Comparison of ENCODE assay signal across 1 cellular context in the genomic region with DNA sequence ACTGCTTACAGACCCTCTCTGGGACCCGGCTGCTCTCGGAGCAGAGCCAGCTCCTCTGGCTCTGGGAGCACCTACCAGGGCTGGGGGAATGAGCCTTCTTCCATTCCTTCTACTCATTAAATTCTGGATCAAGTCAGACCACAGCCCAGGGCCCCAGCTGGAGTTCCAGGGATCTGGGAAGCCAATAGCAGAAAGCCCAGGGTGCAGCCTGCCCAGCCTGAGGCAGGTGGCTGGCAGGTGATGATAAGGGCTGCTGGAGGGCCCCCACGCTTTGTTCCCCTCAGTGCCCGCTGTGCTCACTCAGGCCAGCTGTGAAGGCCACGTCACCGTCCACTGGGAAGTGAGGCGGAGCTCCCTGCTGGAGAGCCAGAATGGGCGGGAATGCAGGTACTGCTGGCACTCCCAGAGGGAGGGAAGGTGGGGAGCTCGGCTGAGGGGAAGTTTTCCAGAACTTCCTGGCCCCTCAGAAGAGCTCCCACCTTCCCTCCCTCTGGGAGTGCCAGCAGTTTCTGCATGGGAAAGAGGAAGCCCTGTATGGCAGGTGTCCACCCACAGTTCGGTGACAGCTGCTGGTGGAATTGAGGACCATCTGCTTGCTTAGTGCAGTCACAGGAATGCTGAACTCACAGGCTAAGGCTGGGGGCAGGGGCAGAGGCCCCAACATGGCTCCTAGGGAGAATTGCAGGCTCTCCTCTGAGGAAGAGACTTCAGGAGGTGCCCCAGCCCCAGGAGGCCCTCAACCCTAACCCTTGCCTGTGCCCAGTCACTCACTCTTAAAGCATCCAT.
TF ChIP-seq lines count a peak whose summit lies in the region.

No MANE protein-coding gene starts in this region.

TF ChIP-seq in H1, 55 proteins besides CTCF, POLR2A, EP300 and RAD21:
- TF ChIP-seq, protein P1, sequence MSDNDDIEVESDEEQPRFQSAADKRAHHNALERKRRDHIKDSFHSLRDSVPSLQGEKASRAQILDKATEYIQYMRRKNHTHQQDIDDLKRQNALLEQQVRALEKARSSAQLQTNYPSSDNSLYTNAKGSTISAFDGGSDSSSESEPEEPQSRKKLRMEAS (IDR thresholded peaks at IDR 0.05) = peak; percentile 55
- TF ChIP-seq CREB1 (IDR thresholded peaks at IDR 0.05) (no peak), MAFK (IDR thresholded peaks at IDR 0.05; ENCODE audit: low read depth, low read length) (no peak), CHD1 (IDR thresholded peaks at IDR 0.05; ENCODE audit: low read depth, low read length) (no peak), KDM4A (IDR thresholded peaks at IDR 0.05; ENCODE audit: low read depth, low read length, severe bottlenecking) (no peak)
- TF ChIP-seq, protein P2, sequence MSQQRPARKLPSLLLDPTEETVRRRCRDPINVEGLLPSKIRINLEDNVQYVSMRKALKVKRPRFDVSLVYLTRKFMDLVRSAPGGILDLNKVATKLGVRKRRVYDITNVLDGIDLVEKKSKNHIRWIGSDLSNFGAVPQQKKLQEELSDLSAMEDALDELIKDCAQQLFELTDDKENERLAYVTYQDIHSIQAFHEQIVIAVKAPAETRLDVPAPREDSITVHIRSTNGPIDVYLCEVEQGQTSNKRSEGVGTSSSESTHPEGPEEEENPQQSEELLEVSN (IDR thresholded peaks at IDR 0.05) = peak; percentile 77
